ENCODE assay signal across 17 cellular contexts in the genomic region with DNA sequence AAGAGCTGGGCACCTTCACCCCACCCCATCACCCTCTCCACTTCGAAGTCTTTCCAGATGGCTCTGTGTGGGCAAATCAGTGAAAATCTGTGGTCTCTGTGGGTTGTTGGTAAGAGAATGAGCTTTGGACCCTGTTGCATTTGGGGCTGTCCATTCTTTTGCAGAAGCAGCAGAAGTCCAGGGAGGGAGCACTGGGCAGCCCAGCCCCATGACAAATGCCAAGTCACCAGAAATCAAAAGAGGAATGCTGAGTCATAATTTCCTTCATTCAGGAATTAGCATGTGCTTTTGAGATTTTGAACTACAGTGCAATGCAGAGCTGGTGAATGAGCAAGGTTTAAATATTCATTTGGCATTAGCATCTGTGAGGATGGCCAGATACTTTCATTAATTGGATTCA.
DNase-seq lines count a peak whose midpoint lies in the region; ATAC-seq, FAIRE-seq and TF ChIP-seq lines count a peak whose summit lies in the region.
"Had no signal": no experiment of that assay in that cellular context is flagged by ENCODE, and none has a peak within 500 bp of the region (broad histone marks: within the 10 kb centered on the region; RNA-seq: fewer than 3 reads in every experiment).

No MANE protein-coding gene starts in this region.

- BruUV-seq in HCT116 (replicated peaks; lab: Mats Ljungman, UMichigan): no TSS peak

- H3K9me3 ChIP-seq in A549 (no peaks in the 10 kb centered on the region), HCT116 (ENCODE audit: control insufficient read depth in 1 of 2, insufficient read depth in 1 of 2, low read depth in 1 of 2, low read length in 2 of 2) (no peaks in the 10 kb centered on the region), astrocyte (ENCODE audit: insufficient read depth, low read depth, low read length) (no peaks in the 10 kb centered on the region)

- H3K9ac ChIP-seq in HCT116 (ENCODE audit: low read length) (no peak overlapping the region), astrocyte (ENCODE audit: low read length) (no peak overlapping the region)

- peak overlapping the region; percentile 43 for H3K27ac Mint-ChIP-seq in astrocyte (ENCODE audit: unreplicated experiment)
- H3K27ac Mint-ChIP-seq: activated CD4-positive, alpha-beta T cell treated with anti-CD3 and anti-CD28 coated beads for 36 hours; activated naive CD4-positive, alpha-beta T cell treated with anti-CD3 and anti-CD28 coated beads, Interleukin-2, amount 50 U/mL, for 72 hours; IgD-negative memory B cell had no signal

- no peak overlapping the region for H2AFZ ChIP-seq in HCT116 (ENCODE audit: low read depth, low read length, poor library complexity, severe bottlenecking)
- no peak overlapping the region for H2AFZ ChIP-seq in astrocyte (ENCODE audit: low read depth, low read length)

- TF ChIP-seq EP300 in A549 (IDR thresholded peaks at IDR 0.05): no peak

- H3K79me2 ChIP-seq in HCT116 (ENCODE audit: insufficient read depth, low read length): no peaks in the 10 kb centered on the region
- H3K79me2 ChIP-seq in astrocyte (ENCODE audit: insufficient read depth, low read length): no peaks in the 10 kb centered on the region

- no peaks in the 10 kb centered on the region for H4K20me1 ChIP-seq in HCT116 (ENCODE audit: insufficient read depth)
- H4K20me1 ChIP-seq in astrocyte (ENCODE audit: insufficient read depth, low read length): no peaks in the 10 kb centered on the region

- ATAC-seq in A549 (no peak), HCT116 (no peak), GM18505 (IDR thresholded peaks at IDR 0.05; ENCODE audit: unreplicated experiment) (no peak)
- ATAC-seq: activated CD4-positive, alpha-beta T cell treated with anti-CD3 and anti-CD28 coated beads for 36 hours; activated naive CD4-positive, alpha-beta T cell treated with anti-CD3 and anti-CD28 coated beads, Interleukin-2, amount 50 U/mL, for 72 hours had no signal

- POLR2A ChIA-PET in A549 (lab: Yijun Ruan, JAX) (no interaction called here), HCT116 (lab: Charles Lee) (no interaction called here)

- TF ChIP-seq CTCF in A549 (IDR thresholded peaks at IDR 0.05) (no peak), HCT116 (IDR thresholded peaks at IDR 0.05 in 2 of 3, conservative IDR thresholded peaks at IDR 0.05 in 1 of 3; ENCODE audit: borderline replicate concordance in 1 of 3, insufficient read depth in 1 of 3, low read depth in 2 of 3, low read length in 2 of 3) (no peak), astrocyte (IDR thresholded peaks at IDR 0.05; ENCODE audit: insufficient read depth, low read depth, low read length) (no peak), foreskin fibroblast (IDR thresholded peaks at IDR 0.05; ENCODE audit: low read depth, low read length) (no peak)

- whole genome bisulfite sequencing in A549 (ENCODE audit: missing lambda C conversion rate): 36% methylated on average over 1 of the region's 1 CpG

- H3K27me3 Mint-ChIP-seq in astrocyte (ENCODE audit: low read depth, unreplicated experiment): peaks cover 15% of the 10 kb centered on the region
- H3K27me3 Mint-ChIP-seq: IgD-negative memory B cell had no signal

- H3K4me3 Mint-ChIP-seq in astrocyte (ENCODE audit: unreplicated experiment): no peak overlapping the region
- H3K4me3 Mint-ChIP-seq: activated CD4-positive, alpha-beta T cell treated with anti-CD3 and anti-CD28 coated beads for 36 hours; IgD-negative memory B cell had no signal

- TF ChIP-seq POLR2A in A549 (IDR thresholded peaks at IDR 0.05; ENCODE audit: low read length): no peak
- no peak for TF ChIP-seq POLR2A in HCT116 (IDR thresholded peaks at IDR 0.05; ENCODE audit: borderline replicate concordance, extremely low read depth, insufficient read depth, insufficient read length)
- no peak for TF ChIP-seq POLR2A in GM18505 (IDR thresholded peaks at IDR 0.05; ENCODE audit: borderline replicate concordance, extremely low read depth, insufficient read depth, insufficient read length)

- RAD21 ChIA-PET in HCT116 (lab: Charles Lee; ENCODE audit: low non-redundant PET in 1 of 2, low total read pairs in 2 of 2, uncharacterized antibody in 2 of 2, unreplicated experiment in 2 of 2): no interaction called here

- intact Hi-C loops in HCT116 (cut with micrococcal nuclease): no loop called here

- no peaks in the 10 kb centered on the region for H3K9me3 Mint-ChIP-seq in astrocyte (ENCODE audit: unreplicated experiment)
- H3K9me3 Mint-ChIP-seq: activated naive CD4-positive, alpha-beta T cell treated with anti-CD3 and anti-CD28 coated beads, Interleukin-2, amount 50 U/mL, for 72 hours; IgD-negative memory B cell had no signal

- H3K4me2 ChIP-seq in A549 (0 out of 3 replicates have a peak overlapping the region, but pooled peaks have one; percentile 24), HCT116 (ENCODE audit: low read length) (peak overlapping the region; percentile 14; the same call in 1 of the 2 replicates), astrocyte (ENCODE audit: low read length) (no peak overlapping the region)
- H3K4me2 ChIP-seq: smooth muscle cell had no signal

- DNase-seq in A549 (ENCODE audit: low read depth in 1 of 2, low spot score in 1 of 2) (peak in 1 of 2 experiments; percentile 19), HCT116 (ENCODE audit: low read depth, low spot score) (no peak), astrocyte (ENCODE audit: low read depth) (peak; percentile 44), foreskin fibroblast (peak; percentile 3 to 51), kidney glomerular epithelial cell (lab: John Stamatoyannopoulos, UW) (no peak), NCI-H187 (lab: John Stamatoyannopoulos, UW) (no peak)
- no peak for DNase-seq in stimulated activated naive CD4-positive, alpha-beta T cell (lab: John Stamatoyannopoulos, UW)
- DNase-seq: activated CD4-positive, alpha-beta T cell treated with anti-CD3 and anti-CD28 coated beads for 36 hours; NCI-H1092; posterior cingulate gyrus; SHP77 treated with DMSO at 0.1 percent for 48 hours; trophoblast cell had no signal

- H3K4me1 ChIP-seq in A549: peaks cover 9% of the 10 kb centered on the region; the same call in 2 of the 3 replicates
- H3K4me1 ChIP-seq in HCT116 (ENCODE audit: control insufficient read depth in 1 of 2, insufficient read depth in 2 of 2, low read length in 2 of 2): peaks cover 0 to 9% of the 10 kb centered on the region in 2 experiments; a peak in 1 of 4 replicates
- H3K4me1 ChIP-seq in astrocyte (ENCODE audit: insufficient read depth, low read length): peaks cover 6% of the 10 kb centered on the region

- CTCF ChIA-PET in A549 (lab: Yijun Ruan, JAX) (interaction anchor here (1.0 to 1.1 kb wide), 2 partner anchors 49 to 78 kb away, joined by 3 read pairs; no protein-coding TSS in a partner anchor), HCT116 (lab: Charles Lee) (no interaction called here)

- peaks cover 2% of the 10 kb centered on the region for H3K4me1 Mint-ChIP-seq in astrocyte (ENCODE audit: low read depth, unreplicated experiment)
- H3K4me1 Mint-ChIP-seq: activated CD4-positive, alpha-beta T cell treated with anti-CD3 and anti-CD28 coated beads for 36 hours; IgD-negative memory B cell had no signal

- no peaks in the 10 kb centered on the region for H3K9me2 ChIP-seq in HCT116 (ENCODE audit: insufficient read depth)

- H3K27ac ChIP-seq in A549 (peak overlapping the region; percentile 10 to 65; a peak in 3 of 6 replicates), HCT116 (ENCODE audit: low read depth, low read length) (no peak overlapping the region), astrocyte (ENCODE audit: low read depth, low read length) (no peak overlapping the region)

- TF ChIP-seq RAD21 in A549 (conservative IDR thresholded peaks at IDR 0.05 in 1 of 2, IDR thresholded peaks at IDR 0.05 in 1 of 2): no peak
- TF ChIP-seq RAD21 in HCT116 (IDR thresholded peaks at IDR 0.05; ENCODE audit: low read depth): no peak

- H3K4me3 ChIP-seq in A549: no peak overlapping the region
- no peak overlapping the region for H3K4me3 ChIP-seq in HCT116 (replicated peaks in 1 of 2; ENCODE audit: low read depth in 1 of 2, low read length in 2 of 2)
- no peak overlapping the region for H3K4me3 ChIP-seq in astrocyte (ENCODE audit: insufficient read depth, low read depth, low read length)
- H3K4me3 ChIP-seq in foreskin fibroblast (ENCODE audit: low read depth in 1 of 2, low read length in 2 of 2): no peak overlapping the region
- H3K4me3 ChIP-seq: smooth muscle cell had no signal

- H3K36me3 ChIP-seq in HCT116 (ENCODE audit: control insufficient read depth in 1 of 2, insufficient read depth in 2 of 2, low read length in 2 of 2): no peaks in the 10 kb centered on the region
- no peaks in the 10 kb centered on the region for H3K36me3 ChIP-seq in astrocyte (ENCODE audit: insufficient read depth, low read length)

- H3K27me3 ChIP-seq in HCT116 (ENCODE audit: insufficient read depth, low read length) (no peaks in the 10 kb centered on the region), astrocyte (ENCODE audit: insufficient read depth, low read length) (no peaks in the 10 kb centered on the region)

- no peaks in the 10 kb centered on the region for H3K36me3 Mint-ChIP-seq in astrocyte (ENCODE audit: low read depth, unreplicated experiment)
- H3K36me3 Mint-ChIP-seq: activated naive CD4-positive, alpha-beta T cell treated with anti-CD3 and anti-CD28 coated beads, Interleukin-2, amount 50 U/mL, for 72 hours had no signal

- FAIRE-seq in A549 (lab: Jason Lieb, UNC) (peak; percentile 28), astrocyte (lab: Jason Lieb, UNC) (peak; percentile 23)
- FAIRE-seq: G401.6 had no signal

TF ChIP-seq in A549, 52 proteins besides CTCF, POLR2A, EP300 and RAD21:
- TF ChIP-seq NR3C1 (IDR thresholded peaks at IDR 0.05) (no peak), NFE2L2 (conservative IDR thresholded peaks at IDR 0.05; ENCODE audit: low read length) (peak; percentile 92), MAFK (IDR thresholded peaks at IDR 0.05; ENCODE audit: partially characterized antibody) (peak; percentile 96)
- TF ChIP-seq, protein P1, sequence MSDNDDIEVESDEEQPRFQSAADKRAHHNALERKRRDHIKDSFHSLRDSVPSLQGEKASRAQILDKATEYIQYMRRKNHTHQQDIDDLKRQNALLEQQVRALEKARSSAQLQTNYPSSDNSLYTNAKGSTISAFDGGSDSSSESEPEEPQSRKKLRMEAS (IDR thresholded peaks at IDR 0.05): 0 out of 2 replicates have a peak, but pooled peaks have one; percentile 31
TF ChIP-seq in A549: peak in this region for 3.

TF ChIP-seq in HCT116, 20 proteins besides CTCF, POLR2A, EP300 and RAD21:
- TF ChIP-seq JUND (IDR thresholded peaks at IDR 0.05) (0 out of 2 replicates have a peak, but pooled peaks have one; percentile 14), ZFX (IDR thresholded peaks at IDR 0.05) (no peak), FOSL1 (IDR thresholded peaks at IDR 0.05; ENCODE audit: low read depth) (peak; percentile 20; the same call in 1 of the 2 replicates)
- TF ChIP-seq, protein P1 (IDR thresholded peaks at IDR 0.05): peak; percentile 40; the same call in 1 of the 2 replicates

Comparison
In these comparisons a context has a peak if more than half of its experiments do, and no peak if none do; other contexts are left out.
1. DNase-seq: peak in astrocyte (single experiment) and foreskin fibroblast (2 of 2); none in HCT116 (single experiment), kidney glomerular epithelial cell (single experiment), stimulated activated naive CD4-positive, alpha-beta T cell (0 of 6) and NCI-H187 (0 of 2).
2. H3K27ac ChIP-seq: peak in A549 (2 of 2); none in HCT116 (single experiment) and astrocyte (single experiment).